20 cellular contexts compared by ENCODE assay signal in genomic region chr7:696426-697258, GRCh38. TPM values are rescaled to one million over a fixed set of nuclear protein-coding genes. Genes with fewer than 3 reads are reported as not detected.
DNase-seq lines count a peak whose midpoint lies in the region; ATAC-seq and TF ChIP-seq lines count a peak whose summit lies in the region.
"Had no signal": no experiment of that assay in that cellular context is flagged by ENCODE, and none has a peak within 500 bp of the region (broad histone marks: within the 10 kb centered on the region; RNA-seq: fewer than 3 reads in every experiment).

No MANE protein-coding gene starts in this region.

- TF ChIP-seq CTCF in DND-41 (IDR thresholded peaks at IDR 0.05; ENCODE audit: borderline replicate concordance, extremely low read depth, low read length, poor library complexity, severe bottlenecking) (no peak), coronary artery (IDR thresholded peaks at IDR 0.05) (no peak), PC-3 (conservative IDR thresholded peaks at IDR 0.05; ENCODE audit: low read depth, low read length) (no peak)

- H3K4me3 ChIP-seq in DND-41 (ENCODE audit: low read depth in 1 of 2, low read length in 2 of 2) (no peak overlapping the region), coronary artery (no peak overlapping the region), PC-3 (ENCODE audit: low read length) (no peak overlapping the region)
- H3K4me3 ChIP-seq: skin epidermis had no signal

- H3K27ac ChIP-seq in DND-41 (ENCODE audit: low read length) (peak overlapping the region; percentile 55; the same call in 1 of the 2 replicates), coronary artery (peak overlapping the region in 1 of 2 donors; percentile 42), PC-3 (ENCODE audit: low read length) (no peak overlapping the region)

- peaks cover 18% of the 10 kb centered on the region for H3K36me3 ChIP-seq in DND-41 (ENCODE audit: insufficient read depth, low read length)
- H3K36me3 ChIP-seq in PC-3 (ENCODE audit: low read depth, low read length), result no peaks in the 10 kb centered on the region

- no TSS peak for BruUV-seq in PC-3 (replicated peaks; lab: Mats Ljungman, UMichigan)

- H3K4me2 ChIP-seq in DND-41 (ENCODE audit: insufficient read depth, low read length) (no peak overlapping the region), PC-3 (ENCODE audit: low read length) (no peak overlapping the region)

- H3K79me2 ChIP-seq in DND-41 (ENCODE audit: insufficient read depth, low read length) (0 out of 2 replicates have a peak, but pooled peaks cover 2% of the 10 kb centered on the region), PC-3 (ENCODE audit: low read length) (no peaks in the 10 kb centered on the region)

- no peak for ATAC-seq in DND-41 (ENCODE audit: insufficient read depth, low read depth)
- ATAC-seq in sciatic nerve, result no peak
- ATAC-seq in PC-3, result no peak
- ATAC-seq: activated CD8-positive, alpha-beta T cell treated with anti-CD3 and anti-CD28 coated beads, Interleukin-2, amount 10 ng/mL, durations not matched to agents 7 days and 5 days had no signal

- H3K27me3 ChIP-seq in DND-41 (ENCODE audit: insufficient read depth, low read length, poor library complexity) (no peaks in the 10 kb centered on the region), PC-3 (ENCODE audit: low read length) (no peaks in the 10 kb centered on the region)

- no peak overlapping the region for H3K9ac ChIP-seq in DND-41 (ENCODE audit: low read depth, low read length)
- no peak overlapping the region for H3K9ac ChIP-seq in PC-3 (ENCODE audit: low read length)

- DNase-seq in DND-41 (no peak), coronary artery (ENCODE audit: low spot score) (peak; percentile 35), hepatic stellate cell (ENCODE audit: low spot score) (peak; percentile 50), sciatic nerve (ENCODE audit: low spot score) (peak; percentile 35), NCI-H510A (lab: John Stamatoyannopoulos, UW) (no peak), COR-L47 (lab: John Stamatoyannopoulos, UW) (no peak), PC-3 (no peak)
- DNase-seq: ACHN; activated CD4-positive, CD25-positive, alpha-beta regulatory T cell treated with anti-CD3 and anti-CD28 coated beads, Interleukin-2, amount 50 U/mL, for 72 hours; activated CD8-positive, alpha-beta T cell treated with anti-CD3 and anti-CD28 coated beads, Interleukin-2, amount 10 ng/mL, durations not matched to agents 7 days and 5 days; C1 segment of cervical spinal cord; KG1; MM.1S; NCI-H1417 treated with DMSO at 0.1 percent for 48 hours; NCI-H2081 treated with DMSO at 0.1 percent for 48 hours; nephron progenitor cell; SHP77; stimulated activated CD4-positive, alpha-beta T cell treated with anti-CD3 and anti-CD28 coated beads, Interleukin-1b, Interleukin-23, amount 100 ng/mL, for 48 hours; T1000 had no signal

- no peak overlapping the region for H2AFZ ChIP-seq in DND-41 (ENCODE audit: low read depth, low read length)
- H2AFZ ChIP-seq in PC-3 (ENCODE audit: low read length), result no peak overlapping the region

- POLR2A ChIA-PET in PC-3 (lab: Charles Lee; ENCODE audit: unreplicated experiment), result no interaction called here

- no peaks in the 10 kb centered on the region for H3F3A ChIP-seq in PC-3 (ENCODE audit: low read length, unreplicated experiment)

- H4K20me1 ChIP-seq in DND-41 (ENCODE audit: insufficient read depth, low read length) (no peaks in the 10 kb centered on the region), PC-3 (ENCODE audit: low read length) (no peaks in the 10 kb centered on the region)

- no peaks in the 10 kb centered on the region for H3K9me2 ChIP-seq in PC-3 (replicated peaks; ENCODE audit: low read length)

- intact Hi-C loops in sciatic nerve (cut with DNase I) (no loop called here), PC-3 (cut with micrococcal nuclease) (no loop called here)

- H3K4me1 ChIP-seq in DND-41 (ENCODE audit: insufficient read depth, low read length), result no peaks in the 10 kb centered on the region
- H3K4me1 ChIP-seq in PC-3 (ENCODE audit: insufficient read depth, low read length), result no peaks in the 10 kb centered on the region

- CTCF ChIA-PET in PC-3 (lab: Charles Lee), result no interaction called here

- H3K9me3 ChIP-seq in DND-41 (ENCODE audit: insufficient read depth, low read length, severe bottlenecking) (peaks cover 2% of the 10 kb centered on the region), PC-3 (ENCODE audit: low read length) (no peaks in the 10 kb centered on the region)

RNA-seq across cellular contexts. Expression of gene DNAAF5, which starts 29.9 kb away (rescaled TPM):
- total RNA-seq in sciatic nerve (19.0 TPM), PC-3 (2014; rRNA removed) (66.3 and 73.7 TPM in 2 replicates)

RNA-seq across cellular contexts. Expression of gene PRKAR1B, which starts 30.4 kb away (rescaled TPM):
- total RNA-seq in sciatic nerve (11.1 TPM), PC-3 (2014; rRNA removed) (15.6 and 19.1 TPM in 2 replicates)

Comparison
In these comparisons a context has a peak if more than half of its experiments do, and no peak if none do; other contexts are left out.
1. DNase-seq: peak in coronary artery (single experiment), hepatic stellate cell (single experiment) and sciatic nerve (single experiment); none in DND-41 (single experiment), NCI-H510A (single experiment), COR-L47 (single experiment) and PC-3 (single experiment).